In the genomic region with DNA sequence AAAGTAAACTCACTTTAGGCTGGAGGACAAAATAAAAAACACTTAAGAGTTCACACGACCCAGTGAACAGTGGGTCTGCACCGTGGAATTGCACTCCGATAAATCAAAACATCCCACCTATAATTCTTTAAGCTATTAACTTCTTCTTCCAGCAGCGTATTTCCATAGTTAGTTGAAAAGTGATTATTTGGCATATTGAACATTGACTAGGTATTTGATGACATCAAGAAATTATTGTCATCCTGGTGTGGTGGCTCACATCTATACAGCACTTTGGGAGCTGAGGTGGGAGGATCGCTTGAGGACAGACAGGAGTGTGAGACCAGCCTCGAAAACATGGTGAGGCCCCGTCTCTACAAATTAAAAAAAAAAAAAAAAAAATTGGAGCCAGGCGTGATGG, we compare ENCODE assay signal across 32 cellular contexts. TPM values are rescaled to one million over a fixed set of nuclear protein-coding genes. Genes with fewer than 3 reads are reported as not detected.
DNase-seq lines count a peak whose midpoint lies in the region; ATAC-seq, FAIRE-seq and TF ChIP-seq lines count a peak whose summit lies in the region.
"Had no signal": no experiment of that assay in that cellular context is flagged by ENCODE, and none has a peak within 500 bp of the region (broad histone marks: within the 10 kb centered on the region; RNA-seq: fewer than 3 reads in every experiment).

No MANE protein-coding gene starts in this region.

- no peak overlapping the region for H2AFZ ChIP-seq in H1 (ENCODE audit: low read length)

- no peak for TF ChIP-seq POLR2A in H1 (IDR thresholded peaks at IDR 0.05; ENCODE audit: control extremely low read depth in 1 of 2, low read depth in 2 of 2, low read length in 2 of 2)

- H2BK15ac ChIP-seq in H1 (ENCODE audit: low read length), result no peak overlapping the region

- intact Hi-C loops in A673 (cut with micrococcal nuclease; ENCODE audit: unreplicated experiment), result no loop called here

- no peak overlapping the region; the same call in 1 of the 2 replicates for H2BK12ac ChIP-seq in H1 (ENCODE audit: low read depth, low read length)

- H3K9me3 Mint-ChIP-seq in neural crest cell, result no peaks in the 10 kb centered on the region
- H3K9me3 Mint-ChIP-seq in activated CD4-positive, alpha-beta memory T cell treated with anti-CD3 and anti-CD28 coated beads, Interleukin-2, amount 10 ng/mL, durations not matched to agents 7 days and 5 days, result no peaks in the 10 kb centered on the region
- H3K9me3 Mint-ChIP-seq: activated naive CD4-positive, alpha-beta T cell treated with anti-CD3 and anti-CD28 coated beads for 36 hours; activated T-cell treated with anti-CD3 and anti-CD28 coated beads, Interleukin-2, amount 50 U/mL, for 72 hours; brain; stimulated activated naive CD8-positive, alpha-beta T cell treated with anti-CD3 and anti-CD28 coated beads, Interleukin-15, Interleukin-2, amounts not matched to agents 100 ng/mL and 50 ng/mL, for 24 hours had no signal

- H3K27ac ChIP-seq in A673 (ENCODE audit: low read depth, low read length, poor library complexity, severe bottlenecking) (peak overlapping the region; percentile 81), HUES64 (ENCODE audit: low read depth, low read length) (peak overlapping the region; percentile 98), H1 (ENCODE audit: low read depth, low read length) (no peak overlapping the region)
- H3K27ac ChIP-seq: adrenal gland, HL-60, lower lobe of right lung had no signal

- DNase-seq in A673 (ENCODE audit: low spot score) (no peak), H1 (ENCODE audit: low read depth in 1 of 2, low spot score in 2 of 2) (no peak), neural crest cell (ENCODE audit: low read depth, low spot score) (no peak), NCI-H1105 treated with DMSO at 0.1 percent for 48 hours (lab: John Stamatoyannopoulos, UW) (no peak)
- no peak for DNase-seq in activated CD8-positive, alpha-beta memory T cell treated with anti-CD3 and anti-CD28 coated beads for 24 hours
- DNase-seq in activated CD4-positive, alpha-beta memory T cell treated with anti-CD3 and anti-CD28 coated beads, Interleukin-2, amount 10 ng/mL, durations not matched to agents 7 days and 5 days, result no peak
- DNase-seq: ACHN; activated CD4-positive, alpha-beta T cell treated with anti-CD3 and anti-CD28 coated beads, Interleukin-2, amount 50 U/mL, for 1 hour; activated naive CD4-positive, alpha-beta T cell treated with anti-CD3 and anti-CD28 coated beads for 36 hours; activated T-cell treated with anti-CD3 and anti-CD28 coated beads, Interleukin-2, amount 50 U/mL, for 72 hours; adrenal gland; BE2C; effector CD8-positive, alpha-beta T cell; GDM1; lower lobe of right lung; NCI-H1092; NCI-H187 treated with DMSO at 0.1 percent for 48 hours; NCI-H526; NK-92 treated with Interleukin-12 subunit alpha and Interleukin-12 subunit beta, amount 100 ng/mL, for 24 hours; SIG-M5; T1000 had no signal

- H4K8ac ChIP-seq in H1 (ENCODE audit: extremely low read depth, insufficient read depth, low read length), result no peak overlapping the region

- no peak overlapping the region; the same call in 1 of the 2 replicates for H3K18ac ChIP-seq in H1 (ENCODE audit: extremely low read depth, low read length)

- H3K23me2 ChIP-seq in H1 (ENCODE audit: low read depth, low read length), result no peaks in the 10 kb centered on the region; the same call in 1 of the 2 replicates

- H3K4me1 ChIP-seq in A673 (ENCODE audit: insufficient read depth, low read length, poor library complexity, severe bottlenecking) (peaks cover 94% of the 10 kb centered on the region), HUES64 (ENCODE audit: insufficient read depth, low read length) (peaks cover 74% of the 10 kb centered on the region), H1 (replicated peaks in 1 of 4; ENCODE audit: control insufficient read depth in 3 of 4, insufficient read depth in 4 of 4, low read length in 3 of 4) (peaks cover 24 to 48% (median 41%) of the 10 kb centered on the region in 4 experiments)
- H3K4me1 ChIP-seq: adrenal gland, lower lobe of right lung had no signal

- H3K36me3 ChIP-seq in A673 (ENCODE audit: insufficient read depth, low read length, poor library complexity, severe bottlenecking) (peaks cover 50% of the 10 kb centered on the region), HUES64 (ENCODE audit: insufficient read depth, low read length) (peaks cover 56% of the 10 kb centered on the region), H1 (ENCODE audit: control insufficient read depth in 2 of 4, insufficient read depth in 4 of 4, low read length in 3 of 4) (peaks cover 2 to 30% (median 7%) of the 10 kb centered on the region in 4 experiments; a peak in 6 of 8 replicates)
- H3K36me3 ChIP-seq: adrenal gland, lower lobe of right lung had no signal

- POLR2A ChIA-PET in A673 (lab: Charles Lee; ENCODE audit: low non-redundant PET), result no interaction called here
- POLR2A ChIA-PET in H1 (lab: Charles Lee; ENCODE audit: partially characterized antibody), result interaction anchor here (0.6 to 3.9 kb wide), 13 partner anchors 8 to 212 kb away, joined by 3 to 60 read pairs (median 10); partner anchors contain the start of genes IGF2BP1, SNF8 and UBE2Z
- POLR2A ChIA-PET in activated CD4-positive, alpha-beta memory T cell treated with anti-CD3 and anti-CD28 coated beads, Interleukin-2, amount 10 ng/mL, durations not matched to agents 7 days and 5 days (lab: Charles Lee), result interaction anchor here (0.6 kb wide), 1 partner anchor 17 kb away, joined by 3 read pairs; no protein-coding TSS in a partner anchor

- no peak overlapping the region for H2BK20ac ChIP-seq in H1 (ENCODE audit: low read length)

- no peaks in the 10 kb centered on the region for H3K9me3 ChIP-seq in A673 (ENCODE audit: low read depth, low read length, poor library complexity, severe bottlenecking)
- no peaks in the 10 kb centered on the region for H3K9me3 ChIP-seq in HUES64 (ENCODE audit: insufficient read depth, low read depth, low read length)
- no peaks in the 10 kb centered on the region for H3K9me3 ChIP-seq in H1 (ENCODE audit: insufficient read depth in 2 of 2, low read depth in 1 of 2, low read length in 1 of 2)
- H3K9me3 ChIP-seq: adrenal gland, BE2C, lower lobe of right lung had no signal

- no TSS peak for BruUV-seq in A673 (replicated peaks; lab: Mats Ljungman, UMichigan)

- 0 out of 2 replicates have a peak overlapping the region, but pooled peaks have one; percentile 79 for H2AK5ac ChIP-seq in H1 (ENCODE audit: low read depth, low read length)

- H3K4me3 ChIP-seq in A673 (ENCODE audit: low read depth, low read length, poor library complexity, severe bottlenecking), result no peak overlapping the region
- H3K4me3 ChIP-seq in HUES64 (ENCODE audit: low read length), result no peak overlapping the region
- H3K4me3 ChIP-seq in H1 (ENCODE audit: extremely low read depth in 1 of 4, insufficient read depth in 2 of 4, low read depth in 3 of 4, low read length in 4 of 4), result no peak overlapping the region
- H3K4me3 ChIP-seq: adrenal gland, lower lobe of right lung had no signal

- no peaks in the 10 kb centered on the region for H3K27me3 Mint-ChIP-seq in neural crest cell (ENCODE audit: low read depth)
- H3K27me3 Mint-ChIP-seq in activated CD4-positive, alpha-beta memory T cell treated with anti-CD3 and anti-CD28 coated beads, Interleukin-2, amount 10 ng/mL, durations not matched to agents 7 days and 5 days, result peaks cover 14% of the 10 kb centered on the region
- H3K27me3 Mint-ChIP-seq: brain had no signal

- no peak for TF ChIP-seq EP300 in H1 (IDR thresholded peaks at IDR 0.05; ENCODE audit: borderline replicate concordance in 1 of 2, low read depth in 2 of 2, low read length in 2 of 2)

- no peak overlapping the region; the same call in 1 of the 2 replicates for H3K9ac ChIP-seq in HUES64 (ENCODE audit: low read depth, low read length)
- no peak overlapping the region for H3K9ac ChIP-seq in H1 (replicated peaks in 1 of 4; ENCODE audit: extremely low read depth in 1 of 4, low read depth in 3 of 4, low read length in 3 of 4)

- H3K4ac ChIP-seq in H1 (replicated peaks; ENCODE audit: insufficient read length, low read depth, low read length), result no peak overlapping the region

- peaks cover 26 to 95% of the 10 kb centered on the region in 2 experiments for H3K79me2 ChIP-seq in H1 (ENCODE audit: control insufficient read depth in 1 of 2, insufficient read depth in 2 of 2, low read length in 2 of 2)

- H3K4me1 Mint-ChIP-seq in neural crest cell, result peaks cover 57% of the 10 kb centered on the region
- no peaks in the 10 kb centered on the region for H3K4me1 Mint-ChIP-seq in activated CD4-positive, alpha-beta memory T cell treated with anti-CD3 and anti-CD28 coated beads, Interleukin-2, amount 10 ng/mL, durations not matched to agents 7 days and 5 days

- no peak overlapping the region for H4K5ac ChIP-seq in H1 (ENCODE audit: insufficient read length, low read depth, low read length)

- WGBS in HUES64, result 87% methylated on average over 8 of the region's 8 CpGs
- 87% methylated on average over 7 of the region's 8 CpGs; no CpG with 5 or more reads in 1 of the 2 experiments for WGBS in H1 (ENCODE audit: extremely low coverage in 1 of 2, insufficient coverage in 1 of 2, insufficient read length in 1 of 2, insufficient replicate concordance in 2 of 2, low coverage in 1 of 2, low lambda C conversion rate in 2 of 2, missing lambda C conversion rate in 1 of 2), 2 experiments

- H2BK5ac ChIP-seq in H1 (ENCODE audit: low read depth, low read length), result 0 out of 2 replicates have a peak overlapping the region, but pooled peaks have one; percentile 97

- H3K56ac ChIP-seq in H1 (replicated peaks; ENCODE audit: insufficient read length, low read depth, low read length), result no peak overlapping the region

- CTCF ChIA-PET in A673 (lab: Charles Lee) (no interaction called here), H1 (lab: Charles Lee; ENCODE audit: partially characterized antibody) (interaction anchor here (1.1 to 9.4 kb wide), 7 partner anchors 9 to 66 kb away, joined by 3 to 222 read pairs (median 6); no protein-coding TSS in a partner anchor)
- CTCF ChIA-PET in activated CD4-positive, alpha-beta memory T cell treated with anti-CD3 and anti-CD28 coated beads, Interleukin-2, amount 10 ng/mL, durations not matched to agents 7 days and 5 days (lab: Charles Lee), result no interaction called here

- no peak overlapping the region for H3K14ac ChIP-seq in H1 (ENCODE audit: insufficient read length)

- no peak overlapping the region for H2BK120ac ChIP-seq in H1 (replicated peaks; ENCODE audit: low read depth, low read length)

- no peak for ATAC-seq in HG02798 (IDR thresholded peaks at IDR 0.05; ENCODE audit: poor library complexity, unreplicated experiment)
- ATAC-seq: activated T-cell treated with anti-CD3 and anti-CD28 coated beads, Interleukin-2, amount 50 U/mL, for 72 hours; HCT116; lower lobe of right lung had no signal

- TF ChIP-seq RAD21 in H1 (IDR thresholded peaks at IDR 0.05 in 1 of 2, conservative IDR thresholded peaks at IDR 0.05 in 1 of 2; ENCODE audit: low read depth in 2 of 2, low read length in 2 of 2), result no peak

- no peak overlapping the region for H3K27ac Mint-ChIP-seq in neural crest cell (ENCODE audit: unreplicated experiment)
- H3K27ac Mint-ChIP-seq in activated CD4-positive, alpha-beta memory T cell treated with anti-CD3 and anti-CD28 coated beads, Interleukin-2, amount 10 ng/mL, durations not matched to agents 7 days and 5 days, result no peak overlapping the region
- H3K27ac Mint-ChIP-seq: activated naive CD4-positive, alpha-beta T cell treated with anti-CD3 and anti-CD28 coated beads for 36 hours; activated T-cell treated with anti-CD3 and anti-CD28 coated beads, Interleukin-2, amount 50 U/mL, for 72 hours; stimulated activated naive CD8-positive, alpha-beta T cell treated with anti-CD3 and anti-CD28 coated beads, Interleukin-15, Interleukin-2, amounts not matched to agents 100 ng/mL and 50 ng/mL, for 24 hours had no signal

- H4K91ac ChIP-seq in H1 (replicated peaks; ENCODE audit: insufficient read length, low read length), result no peak overlapping the region

- H3K23ac ChIP-seq in H1 (ENCODE audit: insufficient read length), result no peak overlapping the region

- no peak for TF ChIP-seq CTCF in A673 (conservative IDR thresholded peaks at IDR 0.05; ENCODE audit: low read depth, low read length)
- TF ChIP-seq CTCF in H1 (IDR thresholded peaks at IDR 0.05; ENCODE audit: control extremely low read depth in 1 of 3, insufficient read depth in 1 of 3, low read depth in 1 of 3, low read length in 3 of 3), result no peak
- no peak for TF ChIP-seq CTCF in neural crest cell (conservative IDR thresholded peaks at IDR 0.05)

- H3K4me3 Mint-ChIP-seq in neural crest cell, result peak overlapping the region; percentile 34
- H3K4me3 Mint-ChIP-seq in activated CD4-positive, alpha-beta memory T cell treated with anti-CD3 and anti-CD28 coated beads, Interleukin-2, amount 10 ng/mL, durations not matched to agents 7 days and 5 days, result no peak overlapping the region
- H3K4me3 Mint-ChIP-seq: activated naive CD4-positive, alpha-beta T cell treated with anti-CD3 and anti-CD28 coated beads for 36 hours; activated T-cell treated with anti-CD3 and anti-CD28 coated beads, Interleukin-2, amount 50 U/mL, for 72 hours; brain; stimulated activated naive CD8-positive, alpha-beta T cell treated with anti-CD3 and anti-CD28 coated beads, Interleukin-15, Interleukin-2, amounts not matched to agents 100 ng/mL and 50 ng/mL, for 24 hours had no signal

- peaks cover 22 to 26% of the 10 kb centered on the region in 2 experiments for H4K20me1 ChIP-seq in H1 (replicated peaks in 1 of 2; ENCODE audit: control insufficient read depth in 1 of 2, insufficient read depth in 2 of 2, low read length in 2 of 2)

- H3K36me3 Mint-ChIP-seq in neural crest cell (ENCODE audit: low read depth), result peaks cover 7% of the 10 kb centered on the region
- H3K36me3 Mint-ChIP-seq in activated CD4-positive, alpha-beta memory T cell treated with anti-CD3 and anti-CD28 coated beads, Interleukin-2, amount 10 ng/mL, durations not matched to agents 7 days and 5 days (ENCODE audit: low read depth), result no peaks in the 10 kb centered on the region
- H3K36me3 Mint-ChIP-seq: brain had no signal

- H3K27me3 ChIP-seq in A673 (replicated peaks; ENCODE audit: insufficient read depth, low read depth, low read length, poor library complexity), result no peaks in the 10 kb centered on the region
- H3K27me3 ChIP-seq in HUES64 (ENCODE audit: insufficient read depth, low read length), result no peaks in the 10 kb centered on the region
- no peaks in the 10 kb centered on the region for H3K27me3 ChIP-seq in H1 (replicated peaks in 1 of 4; ENCODE audit: control insufficient read depth in 3 of 4, extremely low read depth in 1 of 4, insufficient read depth in 3 of 4, low read length in 3 of 4)

- H3K79me1 ChIP-seq in H1 (ENCODE audit: low read depth, low read length), result peaks cover 12% of the 10 kb centered on the region

- no peak for FAIRE-seq in H1 (lab: Jason Lieb, UNC)
- FAIRE-seq: colon, GM19239 had no signal

- peak overlapping the region in 1 of 2 experiments; percentile 73; a peak in 2 of 4 replicates for H3K4me2 ChIP-seq in H1 (ENCODE audit: insufficient read depth in 1 of 2, low read depth in 2 of 2, low read length in 2 of 2)

RNA-seq across cellular contexts. Expression of gene IGF2BP1, which starts 23.4 kb away (rescaled TPM):
- total RNA-seq in A673 (2021) (495 and 517 TPM in 2 replicates), neural crest cell (536 and 543 TPM in 2 replicates)
- 127 TPM for polyA plus RNA-seq in HUES64 (2013, experiment 1 of 2)
- polyA plus RNA-seq in HUES64 (2013, experiment 2 of 2), result 130 TPM
- 487 and 513 TPM in 2 replicates for total RNA-seq in H1 (2021; fragmentation: NEBNext Ultra II Directional; extraction: Animal tissue kit (Norgen Biotek cat#: 25700))
- 41.6 and 92.2 TPM in 2 replicates for polyA plus RNA-seq in H1 (2011; rRNA removed)
- 61.5 TPM for polyA plus RNA-seq in H1 (2011; cell fraction: cytosol; rRNA removed)
- polyA plus RNA-seq in H1 (2011; cell fraction: nucleus; rRNA removed), result 133 TPM
- 99.0 to 129 TPM (median 117 TPM) in 4 replicates for polyA plus RNA-seq in H1 (2012, experiment 1 of 2)
- 51.1 TPM for polyA plus RNA-seq in H1 (2012, experiment 2 of 2)
- 101 TPM for polyA plus RNA-seq in H1 (2013, experiment 1 of 2)
- 103 TPM for polyA plus RNA-seq in H1 (2013, experiment 2 of 2)
- 125 and 134 TPM in 2 replicates for polyA minus RNA-seq in H1 (2011; rRNA and poly(A)+ RNA removed)
- 145 TPM for polyA minus RNA-seq in H1 (2011; cell fraction: cytosol; rRNA and poly(A)+ RNA removed)
- 95.5 TPM for polyA minus RNA-seq in H1 (2011; cell fraction: nucleus; rRNA and poly(A)+ RNA removed)
- total RNA-seq in activated CD4-positive, alpha-beta memory T cell treated with anti-CD3 and anti-CD28 coated beads, Interleukin-2, amount 10 ng/mL, durations not matched to agents 7 days and 5 days, result not detected
- total RNA-seq: lower lobe of right lung had no signal

RNA-seq across cellular contexts. Expression of gene GIP, which starts 52.2 kb away (rescaled TPM):
- 0.88 and 1.1 TPM in 2 replicates for total RNA-seq in A673 (2021)
- 0.85 TPM for polyA plus RNA-seq in HUES64 (2013, experiment 1 of 2)
- polyA plus RNA-seq in HUES64 (2013, experiment 2 of 2), result 1.1 TPM
- not detected in 2 replicates for total RNA-seq in H1 (2021; fragmentation: NEBNext Ultra II Directional; extraction: Animal tissue kit (Norgen Biotek cat#: 25700))
- 0.14 and 0.16 TPM in 2 replicates for polyA plus RNA-seq in H1 (2011; rRNA removed)
- polyA plus RNA-seq in H1 (2011; cell fraction: cytosol; rRNA removed), result not detected
- polyA plus RNA-seq in H1 (2011; cell fraction: nucleus; rRNA removed), result not detected
- polyA plus RNA-seq in H1 (2012, experiment 1 of 2), result 0.29 to 0.34 TPM in 2 of 4 replicates, not detected in the others
- not detected for polyA plus RNA-seq in H1 (2012, experiment 2 of 2)
- 0.39 TPM for polyA plus RNA-seq in H1 (2013, experiment 1 of 2)
- 0.66 TPM for polyA plus RNA-seq in H1 (2013, experiment 2 of 2)
- polyA minus RNA-seq in H1 (2011; rRNA and poly(A)+ RNA removed), result 0.39 TPM in 1 of 2 replicates, not detected in the other
- polyA minus RNA-seq in H1 (2011; cell fraction: cytosol; rRNA and poly(A)+ RNA removed), result not detected
- polyA minus RNA-seq in H1 (2011; cell fraction: nucleus; rRNA and poly(A)+ RNA removed), result not detected
- total RNA-seq in neural crest cell, result not detected in 2 replicates
- total RNA-seq in activated CD4-positive, alpha-beta memory T cell treated with anti-CD3 and anti-CD28 coated beads, Interleukin-2, amount 10 ng/mL, durations not matched to agents 7 days and 5 days, result not detected
- total RNA-seq: activated naive CD4-positive, alpha-beta T cell treated with anti-CD3 and anti-CD28 coated beads for 36 hours; activated T-cell treated with anti-CD3 and anti-CD28 coated beads, Interleukin-2, amount 50 U/mL, for 72 hours; fibroblast of villous mesenchyme; lower lobe of right lung; skeletal muscle tissue had no signal
- polyA plus RNA-seq: esophagus had no signal

Comparison
In these comparisons a context has a peak if more than half of its experiments do, and no peak if none do; other contexts are left out.
1. RNA of gene IGF2BP1, which starts 23.4 kb away (total RNA-seq): 536 to 543 TPM in neural crest cell, 495 to 517 TPM in A673 and 487 to 513 TPM in H1; not detected in activated CD4-positive, alpha-beta memory T cell treated with anti-CD3 and anti-CD28 coated beads, Interleukin-2, amount 10 ng/mL, durations not matched to agents 7 days and 5 days; every median in the first group is over 100 times any median in the second.